ENCODE assay signal across 2 cellular contexts in the genomic region with DNA sequence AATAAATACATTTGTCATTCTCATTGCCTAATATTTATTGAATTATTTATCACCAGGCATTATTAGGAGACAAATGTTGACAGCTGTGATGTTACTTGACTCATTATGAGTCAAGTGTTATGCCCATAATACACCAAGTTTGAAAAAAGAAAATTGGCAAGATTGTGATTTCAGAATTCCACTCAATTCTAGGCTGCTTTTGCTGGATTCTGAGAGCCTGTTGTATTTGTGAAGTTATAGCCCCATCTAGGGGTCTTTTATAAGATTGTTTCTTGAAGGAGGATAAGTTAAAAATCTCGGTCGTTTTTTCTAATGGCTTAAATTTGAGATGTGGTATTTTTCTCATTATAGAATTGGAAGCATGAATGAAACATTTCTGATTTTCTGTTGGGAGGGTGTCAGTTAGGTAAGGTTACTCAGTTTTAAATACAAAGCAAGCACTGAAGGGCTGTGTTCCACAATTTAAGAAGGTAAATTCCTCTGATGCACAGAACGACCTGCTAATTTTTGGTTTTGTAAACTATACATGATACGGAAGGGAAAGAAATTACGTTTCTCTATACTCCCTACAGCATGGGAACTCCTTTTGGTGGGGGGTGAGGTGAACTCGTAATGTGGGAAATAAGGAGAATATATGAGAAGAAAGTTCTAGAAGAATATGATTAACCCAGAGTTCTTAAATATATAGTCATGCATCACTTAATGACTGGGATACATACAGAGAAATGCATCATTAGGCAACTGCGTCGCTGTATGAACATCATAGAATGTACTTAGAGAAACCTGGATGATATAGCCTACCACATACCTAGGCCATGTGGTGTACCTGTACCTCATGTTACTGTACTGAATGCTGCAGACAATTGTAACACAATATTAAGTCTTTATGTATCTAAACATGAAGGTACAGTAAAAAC.
TF ChIP-seq lines count a peak whose summit lies in the region.

No MANE protein-coding gene starts in this region.

TF ChIP-seq in GM23338, 12 proteins besides CTCF, POLR2A, EP300 and RAD21 (continued from another document and continues in another):
- TF ChIP-seq, protein P1, sequence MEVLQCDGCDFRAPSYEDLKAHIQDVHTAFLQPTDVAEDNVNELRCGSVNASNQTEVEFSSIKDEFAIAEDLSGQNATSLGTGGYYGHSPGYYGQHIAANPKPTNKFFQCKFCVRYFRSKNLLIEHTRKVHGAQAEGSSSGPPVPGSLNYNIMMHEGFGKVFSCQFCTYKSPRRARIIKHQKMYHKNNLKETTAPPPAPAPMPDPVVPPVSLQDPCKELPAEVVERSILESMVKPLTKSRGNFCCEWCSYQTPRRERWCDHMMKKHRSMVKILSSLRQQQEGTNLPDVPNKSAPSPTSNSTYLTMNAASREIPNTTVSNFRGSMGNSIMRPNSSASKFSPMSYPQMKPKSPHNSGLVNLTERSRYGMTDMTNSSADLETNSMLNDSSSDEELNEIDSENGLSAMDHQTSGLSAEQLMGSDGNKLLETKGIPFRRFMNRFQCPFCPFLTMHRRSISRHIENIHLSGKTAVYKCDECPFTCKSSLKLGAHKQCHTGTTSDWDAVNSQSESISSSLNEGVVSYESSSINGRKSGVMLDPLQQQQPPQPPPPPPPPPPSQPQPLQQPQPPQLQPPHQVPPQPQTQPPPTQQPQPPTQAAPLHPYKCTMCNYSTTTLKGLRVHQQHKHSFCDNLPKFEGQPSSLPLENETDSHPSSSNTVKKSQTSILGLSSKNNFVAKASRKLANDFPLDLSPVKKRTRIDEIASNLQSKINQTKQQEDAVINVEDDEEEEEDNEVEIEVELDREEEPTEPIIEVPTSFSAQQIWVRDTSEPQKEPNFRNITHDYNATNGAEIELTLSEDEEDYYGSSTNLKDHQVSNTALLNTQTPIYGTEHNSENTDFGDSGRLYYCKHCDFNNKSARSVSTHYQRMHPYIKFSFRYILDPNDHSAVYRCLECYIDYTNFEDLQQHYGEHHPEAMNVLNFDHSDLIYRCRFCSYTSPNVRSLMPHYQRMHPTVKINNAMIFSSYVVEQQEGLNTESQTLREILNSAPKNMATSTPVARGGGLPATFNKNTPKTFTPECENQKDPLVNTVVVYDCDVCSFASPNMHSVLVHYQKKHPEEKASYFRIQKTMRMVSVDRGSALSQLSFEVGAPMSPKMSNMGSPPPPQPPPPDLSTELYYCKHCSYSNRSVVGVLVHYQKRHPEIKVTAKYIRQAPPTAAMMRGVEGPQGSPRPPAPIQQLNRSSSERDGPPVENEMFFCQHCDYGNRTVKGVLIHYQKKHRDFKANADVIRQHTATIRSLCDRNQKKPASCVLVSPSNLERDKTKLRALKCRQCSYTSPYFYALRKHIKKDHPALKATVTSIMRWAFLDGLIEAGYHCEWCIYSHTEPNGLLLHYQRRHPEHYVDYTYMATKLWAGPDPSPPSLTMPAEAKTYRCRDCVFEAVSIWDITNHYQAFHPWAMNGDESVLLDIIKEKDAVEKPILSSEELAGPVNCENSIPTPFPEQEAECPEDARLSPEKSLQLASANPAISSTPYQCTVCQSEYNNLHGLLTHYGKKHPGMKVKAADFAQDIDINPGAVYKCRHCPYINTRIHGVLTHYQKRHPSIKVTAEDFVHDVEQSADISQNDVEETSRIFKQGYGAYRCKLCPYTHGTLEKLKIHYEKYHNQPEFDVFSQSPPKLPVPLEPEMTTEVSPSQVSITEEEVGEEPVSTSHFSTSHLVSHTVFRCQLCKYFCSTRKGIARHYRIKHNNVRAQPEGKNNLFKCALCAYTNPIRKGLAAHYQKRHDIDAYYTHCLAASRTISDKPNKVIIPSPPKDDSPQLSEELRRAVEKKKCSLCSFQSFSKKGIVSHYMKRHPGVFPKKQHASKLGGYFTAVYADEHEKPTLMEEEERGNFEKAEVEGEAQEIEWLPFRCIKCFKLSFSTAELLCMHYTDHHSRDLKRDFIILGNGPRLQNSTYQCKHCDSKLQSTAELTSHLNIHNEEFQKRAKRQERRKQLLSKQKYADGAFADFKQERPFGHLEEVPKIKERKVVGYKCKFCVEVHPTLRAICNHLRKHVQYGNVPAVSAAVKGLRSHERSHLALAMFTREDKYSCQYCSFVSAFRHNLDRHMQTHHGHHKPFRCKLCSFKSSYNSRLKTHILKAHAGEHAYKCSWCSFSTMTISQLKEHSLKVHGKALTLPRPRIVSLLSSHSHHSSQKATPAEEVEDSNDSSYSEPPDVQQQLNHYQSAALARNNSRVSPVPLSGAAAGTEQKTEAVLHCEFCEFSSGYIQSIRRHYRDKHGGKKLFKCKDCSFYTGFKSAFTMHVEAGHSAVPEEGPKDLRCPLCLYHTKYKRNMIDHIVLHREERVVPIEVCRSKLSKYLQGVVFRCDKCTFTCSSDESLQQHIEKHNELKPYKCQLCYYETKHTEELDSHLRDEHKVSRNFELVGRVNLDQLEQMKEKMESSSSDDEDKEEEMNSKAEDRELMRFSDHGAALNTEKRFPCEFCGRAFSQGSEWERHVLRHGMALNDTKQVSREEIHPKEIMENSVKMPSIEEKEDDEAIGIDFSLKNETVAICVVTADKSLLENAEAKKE (CRISPR knock-in tag; IDR thresholded peaks at IDR 0.05), result no peak
- TF ChIP-seq, protein P2, sequence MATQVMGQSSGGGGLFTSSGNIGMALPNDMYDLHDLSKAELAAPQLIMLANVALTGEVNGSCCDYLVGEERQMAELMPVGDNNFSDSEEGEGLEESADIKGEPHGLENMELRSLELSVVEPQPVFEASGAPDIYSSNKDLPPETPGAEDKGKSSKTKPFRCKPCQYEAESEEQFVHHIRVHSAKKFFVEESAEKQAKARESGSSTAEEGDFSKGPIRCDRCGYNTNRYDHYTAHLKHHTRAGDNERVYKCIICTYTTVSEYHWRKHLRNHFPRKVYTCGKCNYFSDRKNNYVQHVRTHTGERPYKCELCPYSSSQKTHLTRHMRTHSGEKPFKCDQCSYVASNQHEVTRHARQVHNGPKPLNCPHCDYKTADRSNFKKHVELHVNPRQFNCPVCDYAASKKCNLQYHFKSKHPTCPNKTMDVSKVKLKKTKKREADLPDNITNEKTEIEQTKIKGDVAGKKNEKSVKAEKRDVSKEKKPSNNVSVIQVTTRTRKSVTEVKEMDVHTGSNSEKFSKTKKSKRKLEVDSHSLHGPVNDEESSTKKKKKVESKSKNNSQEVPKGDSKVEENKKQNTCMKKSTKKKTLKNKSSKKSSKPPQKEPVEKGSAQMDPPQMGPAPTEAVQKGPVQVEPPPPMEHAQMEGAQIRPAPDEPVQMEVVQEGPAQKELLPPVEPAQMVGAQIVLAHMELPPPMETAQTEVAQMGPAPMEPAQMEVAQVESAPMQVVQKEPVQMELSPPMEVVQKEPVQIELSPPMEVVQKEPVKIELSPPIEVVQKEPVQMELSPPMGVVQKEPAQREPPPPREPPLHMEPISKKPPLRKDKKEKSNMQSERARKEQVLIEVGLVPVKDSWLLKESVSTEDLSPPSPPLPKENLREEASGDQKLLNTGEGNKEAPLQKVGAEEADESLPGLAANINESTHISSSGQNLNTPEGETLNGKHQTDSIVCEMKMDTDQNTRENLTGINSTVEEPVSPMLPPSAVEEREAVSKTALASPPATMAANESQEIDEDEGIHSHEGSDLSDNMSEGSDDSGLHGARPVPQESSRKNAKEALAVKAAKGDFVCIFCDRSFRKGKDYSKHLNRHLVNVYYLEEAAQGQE (IDR thresholded peaks at IDR 0.05; ENCODE audit: unreplicated experiment), result no peak
- TF ChIP-seq, protein P3, sequence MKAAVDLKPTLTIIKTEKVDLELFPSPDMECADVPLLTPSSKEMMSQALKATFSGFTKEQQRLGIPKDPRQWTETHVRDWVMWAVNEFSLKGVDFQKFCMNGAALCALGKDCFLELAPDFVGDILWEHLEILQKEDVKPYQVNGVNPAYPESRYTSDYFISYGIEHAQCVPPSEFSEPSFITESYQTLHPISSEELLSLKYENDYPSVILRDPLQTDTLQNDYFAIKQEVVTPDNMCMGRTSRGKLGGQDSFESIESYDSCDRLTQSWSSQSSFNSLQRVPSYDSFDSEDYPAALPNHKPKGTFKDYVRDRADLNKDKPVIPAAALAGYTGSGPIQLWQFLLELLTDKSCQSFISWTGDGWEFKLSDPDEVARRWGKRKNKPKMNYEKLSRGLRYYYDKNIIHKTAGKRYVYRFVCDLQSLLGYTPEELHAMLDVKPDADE (IDR thresholded peaks at IDR 0.05), result no peak
- no peak for TF ChIP-seq ZNF331 (CRISPR knock-in tag; IDR thresholded peaks at IDR 0.05; ENCODE audit: low read depth)
- TF ChIP-seq EZH2phosphoT487 (IDR thresholded peaks at IDR 0.05; ENCODE audit: unreplicated experiment), result no peak
- no peak for TF ChIP-seq POLR2AphosphoS5 (IDR thresholded peaks at IDR 0.05; ENCODE audit: low read depth)

TF ChIP-seq in liver, 16 proteins besides CTCF, POLR2A, EP300 and RAD21 (continued from another document):
- TF ChIP-seq, protein P4, sequence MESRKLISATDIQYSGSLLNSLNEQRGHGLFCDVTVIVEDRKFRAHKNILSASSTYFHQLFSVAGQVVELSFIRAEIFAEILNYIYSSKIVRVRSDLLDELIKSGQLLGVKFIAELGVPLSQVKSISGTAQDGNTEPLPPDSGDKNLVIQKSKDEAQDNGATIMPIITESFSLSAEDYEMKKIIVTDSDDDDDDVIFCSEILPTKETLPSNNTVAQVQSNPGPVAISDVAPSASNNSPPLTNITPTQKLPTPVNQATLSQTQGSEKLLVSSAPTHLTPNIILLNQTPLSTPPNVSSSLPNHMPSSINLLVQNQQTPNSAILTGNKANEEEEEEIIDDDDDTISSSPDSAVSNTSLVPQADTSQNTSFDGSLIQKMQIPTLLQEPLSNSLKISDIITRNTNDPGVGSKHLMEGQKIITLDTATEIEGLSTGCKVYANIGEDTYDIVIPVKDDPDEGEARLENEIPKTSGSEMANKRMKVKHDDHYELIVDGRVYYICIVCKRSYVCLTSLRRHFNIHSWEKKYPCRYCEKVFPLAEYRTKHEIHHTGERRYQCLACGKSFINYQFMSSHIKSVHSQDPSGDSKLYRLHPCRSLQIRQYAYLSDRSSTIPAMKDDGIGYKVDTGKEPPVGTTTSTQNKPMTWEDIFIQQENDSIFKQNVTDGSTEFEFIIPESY (IDR thresholded peaks at IDR 0.05), result no peak
- TF ChIP-seq YY1 (IDR thresholded peaks at IDR 0.05) (no peak), FOXA2 (IDR thresholded peaks at IDR 0.05) (no peak)
